ENCODE assay signal across 11 cellular contexts in genomic region chr9:41123812-41124211, GRCh38. TPM values are rescaled to one million over a fixed set of nuclear protein-coding genes. Genes with fewer than 3 reads are reported as not detected.
A peak's percentile ranks its signal among the peaks of the same experiment; 100 is the strongest.
DNase-seq lines count a peak whose midpoint lies in the region; ATAC-seq and TF ChIP-seq lines count a peak whose summit lies in the region.
"Not testable (repeated sequence)": the region's sequence is repeated elsewhere in the genome, so short reads cannot be mapped to it uniquely, and the experiment has no call there.
"Had no signal": no experiment of that assay in that cellular context is flagged by ENCODE, and none has a peak within 500 bp of the region (broad histone marks: within the 10 kb centered on the region; RNA-seq: fewer than 3 reads in every experiment).

No MANE protein-coding gene starts in this region.

- H2BK15ac ChIP-seq in IMR-90 (ENCODE audit: low read depth, low read length): not testable (repeated sequence)

- not testable (repeated sequence) for H3K9me1 ChIP-seq in IMR-90 (ENCODE audit: insufficient read depth, low read length)

- not testable (repeated sequence) for TF ChIP-seq CTCF in IMR-90 (conservative IDR thresholded peaks at IDR 0.05; ENCODE audit: low read depth, low read length); gastroesophageal sphincter (IDR thresholded peaks at IDR 0.05); right lobe of liver (IDR thresholded peaks at IDR 0.05)

- not testable (repeated sequence) for H2BK120ac ChIP-seq in IMR-90 (ENCODE audit: low read depth, low read length)

- TF ChIP-seq RAD21 in IMR-90 (IDR thresholded peaks at IDR 0.05; ENCODE audit: low read length): not testable (repeated sequence)

- BruUV-seq in IMR-90 (replicated peaks; lab: Mats Ljungman, UMichigan): not testable (repeated sequence)

- no CpG with 5 or more reads among the region's 33 CpGs for WGBS in IMR-90 (ENCODE audit: extremely low coverage in 2 of 2, insufficient read length in 1 of 2), 2 experiments
- no CpG with 5 or more reads among the region's 33 CpGs for WGBS in gastroesophageal sphincter (ENCODE audit: low coverage in 1 of 2), 2 donors
- WGBS in right lobe of liver (ENCODE audit: insufficient coverage, low coverage, low lambda C conversion rate, missing lambda C conversion rate): 0% methylated on average over 2 of the region's 33 CpGs

- not testable (repeated sequence) for H4K8ac ChIP-seq in IMR-90 (ENCODE audit: low read depth in 2 of 2, low read length in 2 of 2)

- not testable (repeated sequence) for H4K91ac ChIP-seq in IMR-90 (ENCODE audit: insufficient read depth, low read depth, low read length)

- not testable (repeated sequence) for H3K4me3 ChIP-seq in IMR-90 (ENCODE audit: insufficient read depth, low read depth, low read length); gastroesophageal sphincter; right lobe of liver

- not testable (repeated sequence) for H3K4me3 Mint-ChIP-seq in activated T-cell treated with anti-CD3 and anti-CD28 coated beads, Interleukin-2, amount 50 U/mL, for 72 hours; natural killer cell treated with Interleukin-12 subunit alpha and Interleukin-12 subunit beta and Interleukin-15 and Interleukin-18, amount 100 ng/mL, for 72 hours; stimulated activated naive CD8-positive, alpha-beta T cell treated with anti-CD3 and anti-CD28 coated beads, Interleukin-15, amount 100 ng/mL, for 72 hours

- POLR2A ChIA-PET in IMR-90 (lab: Charles Lee; ENCODE audit: unreplicated experiment): not testable (repeated sequence)

- not testable (repeated sequence) for H2AK5ac ChIP-seq in IMR-90 (ENCODE audit: low read depth, low read length)

- DNase-seq in IMR-90; activated T-cell treated with anti-CD3 and anti-CD28 coated beads, Interleukin-2, amount 50 U/mL, for 72 hours; left ventricle myocardium superior; right lobe of liver; natural killer cell treated with Interleukin-12 subunit alpha and Interleukin-12 subunit beta and Interleukin-15 and Interleukin-18, amount 100 ng/mL, for 72 hours (ENCODE audit: low spot score); stimulated activated naive CD8-positive, alpha-beta T cell treated with anti-CD3 and anti-CD28 coated beads, Interleukin-15, amount 100 ng/mL, for 72 hours: not testable (repeated sequence)

- CTCF ChIA-PET in IMR-90 (lab: Yijun Ruan, JAX): not testable (repeated sequence)

- in situ Hi-C loops in IMR-90 (cut with MboI; ENCODE audit: low sequenced_read_pairs): not testable (repeated sequence)

- dilution Hi-C loops in IMR-90 (cut with HindIII; ENCODE audit: low sequenced_read_pairs, unreplicated experiment): not testable (repeated sequence)

- not testable (repeated sequence) for H3K56ac ChIP-seq in IMR-90 (ENCODE audit: extremely low read depth, insufficient read depth, low read length)

- H2AK9ac ChIP-seq in IMR-90 (replicated peaks; ENCODE audit: low read depth, low read length, poor library complexity): not testable (repeated sequence)

- not testable (repeated sequence) for H3K23ac ChIP-seq in IMR-90 (ENCODE audit: low read depth, low read length)

- H3K18ac ChIP-seq in IMR-90 (ENCODE audit: low read depth, low read length): not testable (repeated sequence)

- H3K27me3 Mint-ChIP-seq in activated T-cell treated with anti-CD3 and anti-CD28 coated beads, Interleukin-2, amount 50 U/mL, for 72 hours (ENCODE audit: low read depth); natural killer cell treated with Interleukin-12 subunit alpha and Interleukin-12 subunit beta and Interleukin-15 and Interleukin-18, amount 100 ng/mL, for 72 hours; stimulated activated naive CD8-positive, alpha-beta T cell treated with anti-CD3 and anti-CD28 coated beads, Interleukin-15, amount 100 ng/mL, for 72 hours: not testable (repeated sequence)

- not testable (repeated sequence) for TF ChIP-seq EP300 in gastroesophageal sphincter (IDR thresholded peaks at IDR 0.05)

- not testable (repeated sequence) for H4K20me1 ChIP-seq in IMR-90 (ENCODE audit: insufficient read depth, low read length)

- not testable (repeated sequence) for H2AFZ ChIP-seq in IMR-90 (replicated peaks; ENCODE audit: low read length, poor library complexity)

- not testable (repeated sequence) for H3K14ac ChIP-seq in IMR-90 (replicated peaks; ENCODE audit: low read depth, low read length)

- intact Hi-C loops in IMR-90 (cut with micrococcal nuclease); left ventricle myocardium superior (cut with micrococcal nuclease); right lobe of liver (cut with DNase I): not testable (repeated sequence)

- H3K9ac ChIP-seq in IMR-90 (ENCODE audit: low read depth, low read length): not testable (repeated sequence)

- H3K27ac ChIP-seq in IMR-90 (ENCODE audit: insufficient read depth, low read length); gastroesophageal sphincter; right lobe of liver: not testable (repeated sequence)

- H3K4me2 ChIP-seq in IMR-90 (ENCODE audit: low read depth, low read length): not testable (repeated sequence)

- H3K4me1 ChIP-seq in IMR-90 (ENCODE audit: control insufficient read depth, insufficient read depth, low read length); gastroesophageal sphincter; right lobe of liver: not testable (repeated sequence)

- not testable (repeated sequence) for H3K27me3 ChIP-seq in IMR-90 (ENCODE audit: control insufficient read depth, insufficient read depth, low read length); right lobe of liver
- H3K27me3 ChIP-seq in gastroesophageal sphincter: peaks cover 20% of the 10 kb centered on the region

- not testable (repeated sequence) for H3K4ac ChIP-seq in IMR-90 (ENCODE audit: low read depth, low read length)

- H3K9me3 ChIP-seq in IMR-90 (ENCODE audit: control insufficient read depth, insufficient read depth, low read length); gastroesophageal sphincter; right lobe of liver: not testable (repeated sequence)

- ATAC-seq in IMR-90 (ENCODE audit: low read depth) (peak; percentile 9; the same call in 1 of the 2 replicates), gastroesophageal sphincter (peak; percentile 37), left ventricle myocardium superior (peak; percentile 28), right lobe of liver (peak; percentile 37 to 53 (median 38))
- ATAC-seq in activated T-cell treated with anti-CD3 and anti-CD28 coated beads, Interleukin-2, amount 50 U/mL, for 72 hours (replicated peaks in 1 of 2): peak; percentile 24 to 52
- peak; percentile 15 to 28 for ATAC-seq in natural killer cell treated with Interleukin-12 subunit alpha and Interleukin-12 subunit beta and Interleukin-15 and Interleukin-18, amount 100 ng/mL, for 72 hours
- peak; percentile 54 for ATAC-seq in stimulated activated naive CD8-positive, alpha-beta T cell treated with anti-CD3 and anti-CD28 coated beads, Interleukin-15, amount 100 ng/mL, for 72 hours

- not testable (repeated sequence) for H3K4me1 Mint-ChIP-seq in activated T-cell treated with anti-CD3 and anti-CD28 coated beads, Interleukin-2, amount 50 U/mL, for 72 hours (ENCODE audit: low read depth); natural killer cell treated with Interleukin-12 subunit alpha and Interleukin-12 subunit beta and Interleukin-15 and Interleukin-18, amount 100 ng/mL, for 72 hours (ENCODE audit: low read depth in 2 of 2); stimulated activated naive CD8-positive, alpha-beta T cell treated with anti-CD3 and anti-CD28 coated beads, Interleukin-15, amount 100 ng/mL, for 72 hours

- H3K79me1 ChIP-seq in IMR-90 (ENCODE audit: low read depth in 1 of 2, low read length in 2 of 2): not testable (repeated sequence)

- H3K27ac Mint-ChIP-seq in activated T-cell treated with anti-CD3 and anti-CD28 coated beads, Interleukin-2, amount 50 U/mL, for 72 hours; natural killer cell treated with Interleukin-12 subunit alpha and Interleukin-12 subunit beta and Interleukin-15 and Interleukin-18, amount 100 ng/mL, for 72 hours; stimulated activated naive CD8-positive, alpha-beta T cell treated with anti-CD3 and anti-CD28 coated beads, Interleukin-15, amount 100 ng/mL, for 72 hours: not testable (repeated sequence)

- H4K5ac ChIP-seq in IMR-90 (ENCODE audit: low read depth, low read length): not testable (repeated sequence)

- not testable (repeated sequence) for H3K9me3 Mint-ChIP-seq in activated T-cell treated with anti-CD3 and anti-CD28 coated beads, Interleukin-2, amount 50 U/mL, for 72 hours; natural killer cell treated with Interleukin-12 subunit alpha and Interleukin-12 subunit beta and Interleukin-15 and Interleukin-18, amount 100 ng/mL, for 72 hours; stimulated activated naive CD8-positive, alpha-beta T cell treated with anti-CD3 and anti-CD28 coated beads, Interleukin-15, amount 100 ng/mL, for 72 hours

- not testable (repeated sequence) for H2BK5ac ChIP-seq in IMR-90 (ENCODE audit: low read depth, low read length, poor library complexity, severe bottlenecking)

- not testable (repeated sequence) for TF ChIP-seq POLR2A in IMR-90 (IDR thresholded peaks at IDR 0.05; ENCODE audit: low read depth, low read length); gastroesophageal sphincter (IDR thresholded peaks at IDR 0.05); right lobe of liver (IDR thresholded peaks at IDR 0.05)

- H3K36me3 ChIP-seq in IMR-90 (ENCODE audit: control insufficient read depth, insufficient read depth, low read length); gastroesophageal sphincter; right lobe of liver: not testable (repeated sequence)

- not testable (repeated sequence) for H2BK20ac ChIP-seq in IMR-90 (ENCODE audit: low read depth, low read length)

- H3K36me3 Mint-ChIP-seq in activated T-cell treated with anti-CD3 and anti-CD28 coated beads, Interleukin-2, amount 50 U/mL, for 72 hours (ENCODE audit: insufficient read depth in 2 of 2); natural killer cell treated with Interleukin-12 subunit alpha and Interleukin-12 subunit beta and Interleukin-15 and Interleukin-18, amount 100 ng/mL, for 72 hours: not testable (repeated sequence)

RNA-seq across cellular contexts. Expression of gene FOXD4L6, which starts 4.7 kb away (rescaled TPM):
- not detected in 2 replicates for total RNA-seq in IMR-90 (2012; rRNA removed)
- polyA plus RNA-seq in IMR-90 (2012; rRNA removed): not detected in 2 replicates
- not detected in 2 replicates for polyA plus RNA-seq in IMR-90 (2012; cell fraction: cytosol; rRNA removed)
- polyA plus RNA-seq in IMR-90 (2012; cell fraction: nucleus; rRNA removed; ENCODE audit: low replicate concordance): 0.12 TPM in 1 of 2 replicates, not detected in the other
- total RNA-seq in activated T-cell treated with anti-CD3 and anti-CD28 coated beads, Interleukin-2, amount 50 U/mL, for 72 hours: under 1 TPM in 1 of 2 donors, not detected in 1; 0.21 TPM
- total RNA-seq in gastroesophageal sphincter: not detected
- not detected for total RNA-seq in left ventricle myocardium superior
- not detected for total RNA-seq in right lobe of liver
- not detected for total RNA-seq in natural killer cell treated with Interleukin-12 subunit alpha and Interleukin-12 subunit beta and Interleukin-15 and Interleukin-18, amount 100 ng/mL, for 72 hours
- total RNA-seq: Caco-2; CD8-positive, alpha-beta memory T cell; HFFc6; HT1080 had no signal
- polyA plus RNA-seq: CD8-positive, alpha-beta memory T cell had no signal
